1 cellular context compared by ENCODE assay signal in genomic region chr19:18013210-18013609, GRCh38.
TF ChIP-seq lines count a peak whose summit lies in the region.

No MANE protein-coding gene starts in this region.

TF ChIP-seq in GM12878, 131 proteins besides CTCF, POLR2A, EP300 and RAD21 (continued from another document):
- TF ChIP-seq, protein P1, sequence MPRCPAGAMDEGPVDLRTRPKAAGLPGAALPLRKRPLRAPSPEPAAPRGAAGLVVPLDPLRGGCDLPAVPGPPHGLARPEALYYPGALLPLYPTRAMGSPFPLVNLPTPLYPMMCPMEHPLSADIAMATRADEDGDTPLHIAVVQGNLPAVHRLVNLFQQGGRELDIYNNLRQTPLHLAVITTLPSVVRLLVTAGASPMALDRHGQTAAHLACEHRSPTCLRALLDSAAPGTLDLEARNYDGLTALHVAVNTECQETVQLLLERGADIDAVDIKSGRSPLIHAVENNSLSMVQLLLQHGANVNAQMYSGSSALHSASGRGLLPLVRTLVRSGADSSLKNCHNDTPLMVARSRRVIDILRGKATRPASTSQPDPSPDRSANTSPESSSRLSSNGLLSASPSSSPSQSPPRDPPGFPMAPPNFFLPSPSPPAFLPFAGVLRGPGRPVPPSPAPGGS (IDR thresholded peaks at IDR 0.05; ENCODE audit: borderline replicate concordance, insufficient read depth, low read depth, low read length, poor library complexity, severe bottlenecking) = no peak
- no peak for TF ChIP-seq TARDBP (IDR thresholded peaks at IDR 0.05; ENCODE audit: borderline replicate concordance)
- TF ChIP-seq SKIL (IDR thresholded peaks at IDR 0.05; ENCODE audit: low read depth, poor library complexity, severe bottlenecking) = no peak
- TF ChIP-seq NR2C1 (IDR thresholded peaks at IDR 0.05) = no peak
- TF ChIP-seq NFIC (IDR thresholded peaks at IDR 0.05; ENCODE audit: low read depth, low read length) = no peak
- no peak for TF ChIP-seq TCF12 (IDR thresholded peaks at IDR 0.05; ENCODE audit: low read depth, low read length)
- no peak for TF ChIP-seq WRNIP1 (IDR thresholded peaks at IDR 0.05; ENCODE audit: borderline replicate concordance, low read depth, low read length)
- no peak for TF ChIP-seq CHD2 (IDR thresholded peaks at IDR 0.05; ENCODE audit: borderline replicate concordance, low read depth, low read length)
- no peak for TF ChIP-seq HSF1 (IDR thresholded peaks at IDR 0.05; ENCODE audit: low read depth, low read length)
- TF ChIP-seq IRF4 (IDR thresholded peaks at IDR 0.05; ENCODE audit: low read depth, low read length) = no peak
- TF ChIP-seq NFXL1 (IDR thresholded peaks at IDR 0.05; ENCODE audit: borderline replicate concordance) = no peak
- TF ChIP-seq SREBF2 (IDR thresholded peaks at IDR 0.05; ENCODE audit: low read length) = no peak
- TF ChIP-seq GABPA (IDR thresholded peaks at IDR 0.05; ENCODE audit: low read depth) = no peak
